21 cellular contexts compared by ENCODE assay signal in genomic region chr16:57012353-57012752, GRCh38. TPM values are rescaled to one million over a fixed set of nuclear protein-coding genes. Genes with fewer than 3 reads are reported as not detected.
DNase-seq lines count a peak whose midpoint lies in the region; ATAC-seq lines count a peak whose summit lies in the region.
"Had no signal": no experiment of that assay in that cellular context is flagged by ENCODE, and none has a peak within 500 bp of the region (broad histone marks: within the 10 kb centered on the region; RNA-seq: fewer than 3 reads in every experiment).

No MANE protein-coding gene starts in this region.

- no peaks in the 10 kb centered on the region for H3K27me3 ChIP-seq in CD4-positive, CD25-positive, alpha-beta regulatory T cell (ENCODE audit: control insufficient read depth, insufficient read depth, low read length)
- H3K27me3 ChIP-seq: BLaER1, ovary had no signal

- H3K4me1 Mint-ChIP-seq in CD4-positive, CD25-positive, alpha-beta regulatory T cell = peaks cover 29 to 89% (median 59%) of the 10 kb centered on the region in 4 donors
- H3K4me1 Mint-ChIP-seq in activated T-helper 1 cell treated with anti-CD3 and anti-CD28 coated beads, Interleukin-12 subunit alpha, Interleukin-12 subunit beta, Interleukin-2, Interleukin-4 antibody, amounts not matched to agents 30 ng/mL and 10 ng/mL and 1 ng/mL, durations not matched to agents 14 hours and 24 hours and 36 hours (ENCODE audit: low read depth) = peaks cover 71% of the 10 kb centered on the region

- DNase-seq in CD4-positive, CD25-positive, alpha-beta regulatory T cell = no peak
- peak; percentile 39 for DNase-seq in ELF-1 (ENCODE audit: low read depth, low spot score)
- DNase-seq in activated T-helper 1 cell treated with anti-CD3 and anti-CD28 coated beads, Interleukin-12 subunit alpha, Interleukin-12 subunit beta, Interleukin-2, Interleukin-4 antibody, amounts not matched to agents 30 ng/mL and 10 ng/mL and 1 ng/mL, durations not matched to agents 14 hours and 24 hours and 36 hours (ENCODE audit: low spot score) = no peak
- peak; percentile 48 for DNase-seq in islet precursor cell
- no peak for DNase-seq in amniotic stem cell (lab: John Stamatoyannopoulos, UW)
- no peak for DNase-seq in D341Med (ENCODE audit: low spot score)
- DNase-seq: activated CD4-positive, CD25-positive, alpha-beta regulatory T cell treated with anti-CD3 and anti-CD28 coated beads, Interleukin-2, amount 50 U/mL, for 72 hours; activated gamma-delta T cell; DMS53; effector CD4-positive, alpha-beta T cell; GOT3; hypothalamus; left colon; NCI-H2107; NCI-H774; ovary; stimulated activated CD4-positive, alpha-beta T cell treated with anti-CD3 and anti-CD28 coated beads, Interleukin-4, amount 100 ng/mL, for 4 hours; trophoblast cell had no signal

- peaks cover 13% of the 10 kb centered on the region for H3K36me3 ChIP-seq in CD4-positive, CD25-positive, alpha-beta regulatory T cell (ENCODE audit: control insufficient read depth, insufficient read depth, low read length)
- H3K36me3 ChIP-seq: ovary had no signal

- H3K27ac Mint-ChIP-seq in CD4-positive, CD25-positive, alpha-beta regulatory T cell = peak overlapping the region; percentile 1 to 90 (median 87)
- peak overlapping the region; percentile 41 for H3K27ac Mint-ChIP-seq in activated T-helper 1 cell treated with anti-CD3 and anti-CD28 coated beads, Interleukin-12 subunit alpha, Interleukin-12 subunit beta, Interleukin-2, Interleukin-4 antibody, amounts not matched to agents 30 ng/mL and 10 ng/mL and 1 ng/mL, durations not matched to agents 14 hours and 24 hours and 36 hours

- H3K4me3 Mint-ChIP-seq in CD4-positive, CD25-positive, alpha-beta regulatory T cell = peak overlapping the region; percentile 36 to 81 (median 68)
- no peak overlapping the region for H3K4me3 Mint-ChIP-seq in activated T-helper 1 cell treated with anti-CD3 and anti-CD28 coated beads, Interleukin-12 subunit alpha, Interleukin-12 subunit beta, Interleukin-2, Interleukin-4 antibody, amounts not matched to agents 30 ng/mL and 10 ng/mL and 1 ng/mL, durations not matched to agents 14 hours and 24 hours and 36 hours

- no peaks in the 10 kb centered on the region for H3K27me3 Mint-ChIP-seq in CD4-positive, CD25-positive, alpha-beta regulatory T cell
- H3K27me3 Mint-ChIP-seq in activated T-helper 1 cell treated with anti-CD3 and anti-CD28 coated beads, Interleukin-12 subunit alpha, Interleukin-12 subunit beta, Interleukin-2, Interleukin-4 antibody, amounts not matched to agents 30 ng/mL and 10 ng/mL and 1 ng/mL, durations not matched to agents 14 hours and 24 hours and 36 hours (ENCODE audit: insufficient read depth) = no peaks in the 10 kb centered on the region

- no peak for ATAC-seq in CD4-positive, CD25-positive, alpha-beta regulatory T cell (ENCODE audit: low read depth in 2 of 2)
- ATAC-seq in GM19395 (IDR thresholded peaks at IDR 0.05; ENCODE audit: unreplicated experiment) = no peak
- no peak for ATAC-seq in GM21619 (IDR thresholded peaks at IDR 0.05; ENCODE audit: unreplicated experiment)
- ATAC-seq: left colon had no signal

- intact Hi-C loops in activated T-helper 1 cell treated with anti-CD3 and anti-CD28 coated beads, Interleukin-12 subunit alpha, Interleukin-12 subunit beta, Interleukin-2, Interleukin-4 antibody, amounts not matched to agents 30 ng/mL and 10 ng/mL and 1 ng/mL, durations not matched to agents 14 hours and 24 hours and 36 hours (cut with micrococcal nuclease) = loop anchor here (5.0 kb wide), 1 partner anchor 80 kb away; the partner anchor contains the start of gene HERPUD1

- peak overlapping the region; percentile 72 for H3K4me3 ChIP-seq in CD4-positive, CD25-positive, alpha-beta regulatory T cell (ENCODE audit: low read depth, low read length)
- H3K4me3 ChIP-seq: BLaER1, ovary had no signal

- H3K4me1 ChIP-seq in CD4-positive, CD25-positive, alpha-beta regulatory T cell (ENCODE audit: control insufficient read depth, insufficient read depth, low read length, poor library complexity, severe bottlenecking) = peaks cover 90% of the 10 kb centered on the region

- no peaks in the 10 kb centered on the region for H3K9me3 Mint-ChIP-seq in CD4-positive, CD25-positive, alpha-beta regulatory T cell
- H3K9me3 Mint-ChIP-seq in activated T-helper 1 cell treated with anti-CD3 and anti-CD28 coated beads, Interleukin-12 subunit alpha, Interleukin-12 subunit beta, Interleukin-2, Interleukin-4 antibody, amounts not matched to agents 30 ng/mL and 10 ng/mL and 1 ng/mL, durations not matched to agents 14 hours and 24 hours and 36 hours = no peaks in the 10 kb centered on the region

- H3K9me3 ChIP-seq in CD4-positive, CD25-positive, alpha-beta regulatory T cell (ENCODE audit: control insufficient read depth in 2 of 2, low read length in 2 of 2) = no peaks in the 10 kb centered on the region
- H3K9me3 ChIP-seq: BLaER1, ovary had no signal

- H3K27ac ChIP-seq in CD4-positive, CD25-positive, alpha-beta regulatory T cell (ENCODE audit: insufficient read depth, low read length, poor library complexity, severe bottlenecking) = peak overlapping the region; percentile 89
- H3K27ac ChIP-seq: BLaER1, ovary had no signal

- peaks cover 24% of the 10 kb centered on the region for H3K36me3 Mint-ChIP-seq in CD4-positive, CD25-positive, alpha-beta regulatory T cell
- H3K36me3 Mint-ChIP-seq in activated T-helper 1 cell treated with anti-CD3 and anti-CD28 coated beads, Interleukin-12 subunit alpha, Interleukin-12 subunit beta, Interleukin-2, Interleukin-4 antibody, amounts not matched to agents 30 ng/mL and 10 ng/mL and 1 ng/mL, durations not matched to agents 14 hours and 24 hours and 36 hours (ENCODE audit: low read depth) = peaks cover 28% of the 10 kb centered on the region

RNA-seq across cellular contexts. Expression of gene NLRC5, which starts 23.0 kb away (rescaled TPM):
- 842 TPM for total RNA-seq in CD4-positive, CD25-positive, alpha-beta regulatory T cell
- 100 to 1,000 TPM in 1 of 4 donors, 10 to 100 TPM in 3; 75.3 to 112 (median 97.2) TPM for polyA plus RNA-seq in CD4-positive, CD25-positive, alpha-beta regulatory T cell
- total RNA-seq in activated T-helper 1 cell treated with anti-CD3 and anti-CD28 coated beads, Interleukin-12 subunit alpha, Interleukin-12 subunit beta, Interleukin-2, Interleukin-4 antibody, amounts not matched to agents 30 ng/mL and 10 ng/mL and 1 ng/mL, durations not matched to agents 14 hours and 24 hours and 36 hours = 164 and 175 TPM in 2 replicates

RNA-seq across cellular contexts. Expression of gene CETP, which starts 50.6 kb away (rescaled TPM):
- total RNA-seq in CD4-positive, CD25-positive, alpha-beta regulatory T cell = not detected
- polyA plus RNA-seq in CD4-positive, CD25-positive, alpha-beta regulatory T cell = under 1 TPM in 1 of 4 donors, not detected in 3; 0.27 TPM
- 0.23 and 0.24 TPM in 2 replicates for total RNA-seq in activated T-helper 1 cell treated with anti-CD3 and anti-CD28 coated beads, Interleukin-12 subunit alpha, Interleukin-12 subunit beta, Interleukin-2, Interleukin-4 antibody, amounts not matched to agents 30 ng/mL and 10 ng/mL and 1 ng/mL, durations not matched to agents 14 hours and 24 hours and 36 hours

Comparison
In these comparisons a context has a peak if more than half of its experiments do, and no peak if none do; other contexts are left out.
1. DNase-seq: peak in ELF-1 (single experiment) and islet precursor cell (single experiment); none in CD4-positive, CD25-positive, alpha-beta regulatory T cell (0 of 3), activated T-helper 1 cell treated with anti-CD3 and anti-CD28 coated beads, Interleukin-12 subunit alpha, Interleukin-12 subunit beta, Interleukin-2, Interleukin-4 antibody, amounts not matched to agents 30 ng/mL and 10 ng/mL and 1 ng/mL, durations not matched to agents 14 hours and 24 hours and 36 hours (single experiment), amniotic stem cell (single experiment) and D341Med (single experiment).